In the genomic region with DNA sequence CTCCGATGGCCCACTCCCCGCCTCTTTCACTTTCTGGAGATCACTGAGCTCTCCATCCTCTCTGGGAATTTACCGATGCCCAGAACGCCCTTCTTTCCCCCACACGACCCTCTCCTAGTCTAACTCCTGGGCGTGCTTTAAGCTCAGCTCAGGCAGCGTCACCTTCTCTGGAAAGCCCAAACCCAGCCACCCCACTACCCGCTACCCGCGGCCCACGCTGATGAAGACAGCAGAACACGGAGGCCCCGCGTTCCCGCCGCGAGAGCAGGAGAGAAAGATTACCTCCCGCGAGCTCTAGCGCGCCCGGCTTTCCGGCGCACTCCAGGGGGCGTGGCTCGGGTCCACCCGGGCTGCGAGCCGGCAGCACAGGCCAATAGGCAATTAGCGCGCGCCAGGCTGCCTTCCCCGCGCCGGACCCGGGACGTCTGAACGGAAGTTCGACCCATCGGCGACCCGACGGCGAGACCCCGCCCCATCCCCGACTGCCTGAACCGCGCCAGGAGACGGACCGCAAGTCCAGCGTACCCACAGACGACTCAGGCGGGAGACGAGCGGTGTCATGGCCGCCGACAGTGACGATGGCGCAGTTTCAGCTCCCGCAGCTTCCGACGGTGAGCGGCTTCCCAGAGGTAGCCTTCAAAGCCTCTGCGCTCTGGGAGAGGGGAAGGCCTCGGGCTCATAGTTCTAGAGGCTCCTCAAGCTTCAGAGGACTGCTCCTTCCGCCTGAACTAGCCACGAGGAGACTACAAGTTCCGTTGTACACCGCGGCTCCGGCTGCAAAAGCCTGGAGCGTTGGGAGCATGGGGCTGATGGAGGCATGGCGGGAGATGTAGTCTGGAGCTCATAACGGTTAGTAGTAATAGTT, we compare ENCODE assay signal across 8 cellular contexts.
DNase-seq lines count a peak whose midpoint lies in the region; ATAC-seq and TF ChIP-seq lines count a peak whose summit lies in the region.

A gene (minus strand): TSS at position 747 of the 865 bp plus-strand sequence. CDS start 5,935 bp downstream, outside the sequence.
A gene (plus strand): TSS at position 477 of the 865 bp plus-strand sequence. CDS start 83 bp downstream, at position 560.

- no peaks in the 10 kb centered on the region for H3K27me3 Mint-ChIP-seq in activated naive CD4-positive, alpha-beta T cell treated with anti-CD3 and anti-CD28 coated beads, Interleukin-2, amount 50 U/mL, for 24 hours

- CTCF ChIA-PET in GM10248 (lab: Yijun Ruan, JAX) = interaction anchor here (0.8 to 13.8 kb wide), 20 partner anchors 10 to 611 kb away, joined by 3 to 131 read pairs (median 6); a partner anchor contains a TSS

- H3K4me1 Mint-ChIP-seq in activated naive CD4-positive, alpha-beta T cell treated with anti-CD3 and anti-CD28 coated beads, Interleukin-2, amount 50 U/mL, for 24 hours = peaks cover 56% of the 10 kb centered on the region

- DNase-seq in GM10248 (ENCODE audit: extremely low spot score) (peak; percentile 96), NCI-H1092 treated with DMSO at 0.1 percent for 48 hours (lab: John Stamatoyannopoulos, UW) (peak; percentile 97), globus pallidus (ENCODE audit: low spot score) (peak; percentile 89), non-pigmented ciliary epithelial cell (ENCODE audit: low read depth) (peak; percentile 51), superior temporal gyrus (ENCODE audit: extremely low spot score) (peak; percentile 92)

- peaks cover 6% of the 10 kb centered on the region for H3K36me3 Mint-ChIP-seq in activated naive CD4-positive, alpha-beta T cell treated with anti-CD3 and anti-CD28 coated beads, Interleukin-2, amount 50 U/mL, for 24 hours

- H3K27ac Mint-ChIP-seq in activated naive CD4-positive, alpha-beta T cell treated with anti-CD3 and anti-CD28 coated beads, Interleukin-2, amount 50 U/mL, for 24 hours = peak within 1 kb of the TSS; percentile 100

- peak; percentile 80 for ATAC-seq in HG02610 (IDR thresholded peaks at IDR 0.05; ENCODE audit: unreplicated experiment)
- peak; percentile 93 for ATAC-seq in SK-N-SH treated with all-trans-retinoic acid at 6 μM for 48 hours

- peak within 1 kb of the TSS; percentile 100 for H3K4me3 Mint-ChIP-seq in activated naive CD4-positive, alpha-beta T cell treated with anti-CD3 and anti-CD28 coated beads, Interleukin-2, amount 50 U/mL, for 24 hours

- no peak for TF ChIP-seq CTCF in GM10248 (IDR thresholded peaks at IDR 0.05; ENCODE audit: control extremely low read depth, extremely low read depth, low read depth, missing control alignments)

- H3K9me3 Mint-ChIP-seq in activated naive CD4-positive, alpha-beta T cell treated with anti-CD3 and anti-CD28 coated beads, Interleukin-2, amount 50 U/mL, for 24 hours = no peaks in the 10 kb centered on the region

- POLR2A ChIA-PET in GM10248 (lab: Yijun Ruan, JAX) = interaction anchor here (0.5 to 2.7 kb wide), 16 partner anchors 9 to 951 kb away, joined by 3 to 15 read pairs (median 7); a partner anchor contains a TSS

TF ChIP-seq in SK-N-SH treated with all-trans-retinoic acid at 6 μM for 48 hours, 23 proteins besides CTCF, POLR2A, EP300 and RAD21:
- no peak for TF ChIP-seq ZFP30 (CRISPR knock-in tag; IDR thresholded peaks at IDR 0.05)
- TF ChIP-seq PPARA (CRISPR knock-in tag; IDR thresholded peaks at IDR 0.05; ENCODE audit: borderline replicate concordance) = 0 out of 2 replicates have a peak, but pooled peaks have one; percentile 37

Comparison
In these comparisons a context has a peak if more than half of its experiments do, and no peak if none do; other contexts are left out.
1. Peak in every context shown above with its lines: DNase-seq and ATAC-seq.